Comparison of ENCODE assay signal across 1 cellular context in the genomic region with DNA sequence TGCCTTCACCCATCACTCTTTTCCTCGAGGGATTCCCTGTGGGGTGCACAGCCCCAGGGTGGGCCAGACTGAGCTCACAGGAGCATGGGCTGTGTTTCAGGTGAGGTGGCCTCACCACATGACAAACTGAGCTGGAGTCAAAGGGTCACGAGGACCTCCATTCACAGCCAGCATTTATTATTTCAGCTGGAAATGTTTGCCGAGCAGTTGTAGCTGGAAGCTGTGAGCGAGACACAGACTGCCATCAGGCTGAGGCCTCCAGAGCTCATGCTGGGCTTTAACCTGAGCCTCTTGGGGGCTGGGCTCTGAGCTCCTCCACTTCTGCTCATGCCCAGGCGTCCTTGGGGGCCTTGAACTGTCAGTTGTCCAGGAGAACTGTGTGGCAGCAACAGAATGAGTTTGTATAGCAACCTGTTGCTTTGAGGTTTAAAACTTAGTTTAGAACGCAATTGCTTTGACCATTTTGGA.
TF ChIP-seq lines count a peak whose summit lies in the region.

No MANE protein-coding gene starts in this region.

TF ChIP-seq in HepG2, 621 proteins besides CTCF, POLR2A, EP300 and RAD21 (continued from another document and continues in another):
- TF ChIP-seq, protein P1, sequence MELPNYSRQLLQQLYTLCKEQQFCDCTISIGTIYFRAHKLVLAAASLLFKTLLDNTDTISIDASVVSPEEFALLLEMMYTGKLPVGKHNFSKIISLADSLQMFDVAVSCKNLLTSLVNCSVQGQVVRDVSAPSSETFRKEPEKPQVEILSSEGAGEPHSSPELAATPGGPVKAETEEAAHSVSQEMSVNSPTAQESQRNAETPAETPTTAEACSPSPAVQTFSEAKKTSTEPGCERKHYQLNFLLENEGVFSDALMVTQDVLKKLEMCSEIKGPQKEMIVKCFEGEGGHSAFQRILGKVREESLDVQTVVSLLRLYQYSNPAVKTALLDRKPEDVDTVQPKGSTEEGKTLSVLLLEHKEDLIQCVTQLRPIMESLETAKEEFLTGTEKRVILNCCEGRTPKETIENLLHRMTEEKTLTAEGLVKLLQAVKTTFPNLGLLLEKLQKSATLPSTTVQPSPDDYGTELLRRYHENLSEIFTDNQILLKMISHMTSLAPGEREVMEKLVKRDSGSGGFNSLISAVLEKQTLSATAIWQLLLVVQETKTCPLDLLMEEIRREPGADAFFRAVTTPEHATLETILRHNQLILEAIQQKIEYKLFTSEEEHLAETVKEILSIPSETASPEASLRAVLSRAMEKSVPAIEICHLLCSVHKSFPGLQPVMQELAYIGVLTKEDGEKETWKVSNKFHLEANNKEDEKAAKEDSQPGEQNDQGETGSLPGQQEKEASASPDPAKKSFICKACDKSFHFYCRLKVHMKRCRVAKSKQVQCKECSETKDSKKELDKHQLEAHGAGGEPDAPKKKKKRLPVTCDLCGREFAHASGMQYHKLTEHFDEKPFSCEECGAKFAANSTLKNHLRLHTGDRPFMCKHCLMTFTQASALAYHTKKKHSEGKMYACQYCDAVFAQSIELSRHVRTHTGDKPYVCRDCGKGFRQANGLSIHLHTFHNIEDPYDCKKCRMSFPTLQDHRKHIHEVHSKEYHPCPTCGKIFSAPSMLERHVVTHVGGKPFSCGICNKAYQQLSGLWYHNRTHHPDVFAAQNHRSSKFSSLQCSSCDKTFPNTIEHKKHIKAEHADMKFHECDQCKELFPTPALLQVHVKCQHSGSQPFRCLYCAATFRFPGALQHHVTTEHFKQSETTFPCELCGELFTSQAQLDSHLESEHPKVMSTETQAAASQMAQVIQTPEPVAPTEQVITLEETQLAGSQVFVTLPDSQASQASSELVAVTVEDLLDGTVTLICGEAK (IDR thresholded peaks at IDR 0.05), result no peak
- TF ChIP-seq, protein P1 (CRISPR knock-in tag; IDR thresholded peaks at IDR 0.05), result no peak; the same call in 1 of the 2 replicates
- TF ChIP-seq MIER3 (CRISPR knock-in tag; IDR thresholded peaks at IDR 0.05; ENCODE audit: borderline replicate concordance) (0 out of 2 replicates have a peak, but pooled peaks have one; percentile 37), RNF2 (conservative IDR thresholded peaks at IDR 0.05; ENCODE audit: low read depth) (no peak), PCBP1 (IDR thresholded peaks at IDR 0.05; ENCODE audit: borderline replicate concordance, low read depth, low read length) (no peak), PHF8 (CRISPR knock-in tag; IDR thresholded peaks at IDR 0.05) (no peak), AGO2 (optimal IDR thresholded peaks at IDR 0.05; ENCODE audit: low read depth, low read length) (no peak), ONECUT2 (CRISPR knock-in tag; IDR thresholded peaks at IDR 0.05) (no peak), PRMT3 (CRISPR knock-in tag; IDR thresholded peaks at IDR 0.05; ENCODE audit: borderline replicate concordance, low read depth) (no peak), TGIF2 (CRISPR knock-in tag; IDR thresholded peaks at IDR 0.05) (no peak), SSRP1 (CRISPR knock-in tag; IDR thresholded peaks at IDR 0.05) (no peak), ZNF558 (CRISPR knock-in tag; IDR thresholded peaks at IDR 0.05; ENCODE audit: borderline replicate concordance) (no peak), TRIM24 (CRISPR knock-in tag; IDR thresholded peaks at IDR 0.05) (no peak), JARID2 (CRISPR knock-in tag; IDR thresholded peaks at IDR 0.05; ENCODE audit: insufficient replicate concordance) (no peak), ZNF207 (IDR thresholded peaks at IDR 0.05; ENCODE audit: borderline replicate concordance) (no peak), HOXA3 (CRISPR knock-in tag; IDR thresholded peaks at IDR 0.05) (peak; percentile 66; the same call in 1 of the 2 replicates), HOXA9 (CRISPR knock-in tag; IDR thresholded peaks at IDR 0.05; ENCODE audit: borderline replicate concordance) (no peak), ZBTB3 (CRISPR knock-in tag; IDR thresholded peaks at IDR 0.05; ENCODE audit: borderline replicate concordance, low read depth) (no peak), KAT7 (CRISPR knock-in tag; IDR thresholded peaks at IDR 0.05; ENCODE audit: borderline replicate concordance) (no peak)
- TF ChIP-seq, protein P2, sequence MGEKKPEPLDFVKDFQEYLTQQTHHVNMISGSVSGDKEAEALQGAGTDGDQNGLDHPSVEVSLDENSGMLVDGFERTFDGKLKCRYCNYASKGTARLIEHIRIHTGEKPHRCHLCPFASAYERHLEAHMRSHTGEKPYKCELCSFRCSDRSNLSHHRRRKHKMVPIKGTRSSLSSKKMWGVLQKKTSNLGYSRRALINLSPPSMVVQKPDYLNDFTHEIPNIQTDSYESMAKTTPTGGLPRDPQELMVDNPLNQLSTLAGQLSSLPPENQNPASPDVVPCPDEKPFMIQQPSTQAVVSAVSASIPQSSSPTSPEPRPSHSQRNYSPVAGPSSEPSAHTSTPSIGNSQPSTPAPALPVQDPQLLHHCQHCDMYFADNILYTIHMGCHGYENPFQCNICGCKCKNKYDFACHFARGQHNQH (CRISPR knock-in tag; IDR thresholded peaks at IDR 0.05), result peak; percentile 68; the same call in 1 of the 2 replicates
- TF ChIP-seq, protein P3, sequence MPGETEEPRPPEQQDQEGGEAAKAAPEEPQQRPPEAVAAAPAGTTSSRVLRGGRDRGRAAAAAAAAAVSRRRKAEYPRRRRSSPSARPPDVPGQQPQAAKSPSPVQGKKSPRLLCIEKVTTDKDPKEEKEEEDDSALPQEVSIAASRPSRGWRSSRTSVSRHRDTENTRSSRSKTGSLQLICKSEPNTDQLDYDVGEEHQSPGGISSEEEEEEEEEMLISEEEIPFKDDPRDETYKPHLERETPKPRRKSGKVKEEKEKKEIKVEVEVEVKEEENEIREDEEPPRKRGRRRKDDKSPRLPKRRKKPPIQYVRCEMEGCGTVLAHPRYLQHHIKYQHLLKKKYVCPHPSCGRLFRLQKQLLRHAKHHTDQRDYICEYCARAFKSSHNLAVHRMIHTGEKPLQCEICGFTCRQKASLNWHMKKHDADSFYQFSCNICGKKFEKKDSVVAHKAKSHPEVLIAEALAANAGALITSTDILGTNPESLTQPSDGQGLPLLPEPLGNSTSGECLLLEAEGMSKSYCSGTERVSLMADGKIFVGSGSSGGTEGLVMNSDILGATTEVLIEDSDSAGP (CRISPR knock-in tag; IDR thresholded peaks at IDR 0.05; ENCODE audit: borderline replicate concordance), result peak; percentile 67; the same call in 1 of the 2 replicates
- TF ChIP-seq, protein P4, sequence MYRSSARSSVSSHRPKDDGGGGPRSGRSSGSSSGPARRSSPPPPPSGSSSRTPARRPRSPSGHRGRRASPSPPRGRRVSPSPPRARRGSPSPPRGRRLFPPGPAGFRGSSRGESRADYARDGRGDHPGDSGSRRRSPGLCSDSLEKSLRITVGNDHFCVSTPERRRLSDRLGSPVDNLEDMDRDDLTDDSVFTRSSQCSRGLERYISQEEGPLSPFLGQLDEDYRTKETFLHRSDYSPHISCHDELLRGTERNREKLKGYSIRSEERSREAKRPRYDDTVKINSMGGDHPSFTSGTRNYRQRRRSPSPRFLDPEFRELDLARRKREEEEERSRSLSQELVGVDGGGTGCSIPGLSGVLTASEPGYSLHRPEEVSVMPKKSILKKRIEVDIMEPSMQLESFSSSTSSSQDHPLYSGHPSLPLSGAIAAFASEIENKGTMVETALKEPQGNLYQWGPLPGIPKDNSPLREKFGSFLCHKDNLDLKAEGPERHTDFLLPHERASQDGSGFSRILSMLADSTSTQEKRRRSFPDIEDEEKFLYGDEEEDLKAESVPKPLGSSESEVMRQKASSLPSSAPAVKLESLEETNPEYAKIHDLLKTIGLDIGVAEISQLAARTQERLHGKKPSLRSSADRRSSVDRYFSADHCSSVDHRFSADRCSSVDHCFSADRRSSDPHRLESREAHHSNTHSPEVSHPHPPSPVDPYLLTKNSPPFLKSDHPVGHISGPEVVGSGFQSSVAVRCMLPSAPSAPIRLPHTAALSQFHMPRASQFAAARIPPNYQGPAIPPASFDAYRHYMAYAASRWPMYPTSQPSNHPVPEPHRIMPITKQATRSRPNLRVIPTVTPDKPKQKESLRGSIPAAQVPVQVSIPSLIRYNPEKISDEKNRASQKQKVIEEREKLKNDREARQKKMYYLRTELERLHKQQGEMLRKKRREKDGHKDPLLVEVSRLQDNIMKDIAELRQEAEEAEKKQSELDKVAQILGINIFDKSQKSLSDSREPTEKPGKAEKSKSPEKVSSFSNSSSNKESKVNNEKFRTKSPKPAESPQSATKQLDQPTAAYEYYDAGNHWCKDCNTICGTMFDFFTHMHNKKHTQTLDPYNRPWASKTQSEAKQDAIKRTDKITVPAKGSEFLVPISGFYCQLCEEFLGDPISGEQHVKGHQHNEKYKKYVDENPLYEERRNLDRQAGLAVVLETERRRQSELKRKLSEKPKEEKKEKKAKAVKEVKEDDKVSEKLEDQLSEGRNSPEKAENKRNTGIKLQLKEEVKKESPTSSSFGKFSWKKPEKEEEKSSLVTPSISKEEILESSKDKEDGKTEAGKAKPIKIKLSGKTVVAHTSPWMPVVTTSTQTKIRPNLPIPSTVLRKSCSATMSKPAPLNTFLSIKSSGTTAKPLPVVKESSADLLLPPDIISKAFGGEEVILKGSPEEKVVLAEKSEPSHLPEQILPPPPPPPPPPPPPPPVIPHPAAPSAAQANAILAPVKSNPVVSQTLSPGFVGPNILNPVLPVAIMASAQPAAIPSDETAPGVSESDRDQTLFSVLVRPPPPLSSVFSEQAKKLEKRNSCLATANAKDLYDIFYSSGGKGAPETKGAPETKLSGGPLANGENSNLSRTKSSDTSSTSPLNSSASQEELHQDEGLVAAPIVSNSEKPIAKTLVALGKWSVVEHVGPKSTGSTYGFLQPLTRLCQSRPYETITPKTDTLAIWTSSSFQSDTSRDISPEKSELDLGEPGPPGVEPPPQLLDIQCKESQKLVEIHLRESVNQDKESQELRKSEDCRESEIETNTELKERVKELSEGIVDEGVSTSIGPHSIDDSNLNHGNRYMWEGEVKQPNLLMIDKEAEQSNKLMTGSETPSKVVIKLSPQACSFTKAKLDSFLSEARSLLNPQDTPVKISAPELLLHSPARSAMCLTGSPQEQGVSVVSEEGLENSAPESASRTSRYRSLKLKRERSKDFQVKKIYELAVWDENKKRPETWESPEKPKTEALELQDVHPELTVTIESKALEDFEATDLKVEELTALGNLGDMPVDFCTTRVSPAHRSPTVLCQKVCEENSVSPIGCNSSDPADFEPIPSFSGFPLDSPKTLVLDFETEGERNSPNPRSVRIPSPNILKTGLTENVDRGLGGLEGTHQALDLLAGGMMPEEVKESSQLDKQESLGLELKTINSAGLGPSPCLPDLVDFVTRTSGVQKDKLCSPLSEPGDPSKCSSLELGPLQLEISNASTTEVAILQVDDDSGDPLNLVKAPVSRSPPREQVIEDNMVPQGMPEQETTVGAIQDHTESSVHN (CRISPR knock-in tag; IDR thresholded peaks at IDR 0.05), result no peak
- TF ChIP-seq, protein P5, sequence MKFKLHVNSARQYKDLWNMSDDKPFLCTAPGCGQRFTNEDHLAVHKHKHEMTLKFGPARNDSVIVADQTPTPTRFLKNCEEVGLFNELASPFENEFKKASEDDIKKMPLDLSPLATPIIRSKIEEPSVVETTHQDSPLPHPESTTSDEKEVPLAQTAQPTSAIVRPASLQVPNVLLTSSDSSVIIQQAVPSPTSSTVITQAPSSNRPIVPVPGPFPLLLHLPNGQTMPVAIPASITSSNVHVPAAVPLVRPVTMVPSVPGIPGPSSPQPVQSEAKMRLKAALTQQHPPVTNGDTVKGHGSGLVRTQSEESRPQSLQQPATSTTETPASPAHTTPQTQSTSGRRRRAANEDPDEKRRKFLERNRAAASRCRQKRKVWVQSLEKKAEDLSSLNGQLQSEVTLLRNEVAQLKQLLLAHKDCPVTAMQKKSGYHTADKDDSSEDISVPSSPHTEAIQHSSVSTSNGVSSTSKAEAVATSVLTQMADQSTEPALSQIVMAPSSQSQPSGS (CRISPR knock-in tag; IDR thresholded peaks at IDR 0.05), result peak; percentile 72; the same call in 1 of the 2 replicates
- TF ChIP-seq, protein P6, sequence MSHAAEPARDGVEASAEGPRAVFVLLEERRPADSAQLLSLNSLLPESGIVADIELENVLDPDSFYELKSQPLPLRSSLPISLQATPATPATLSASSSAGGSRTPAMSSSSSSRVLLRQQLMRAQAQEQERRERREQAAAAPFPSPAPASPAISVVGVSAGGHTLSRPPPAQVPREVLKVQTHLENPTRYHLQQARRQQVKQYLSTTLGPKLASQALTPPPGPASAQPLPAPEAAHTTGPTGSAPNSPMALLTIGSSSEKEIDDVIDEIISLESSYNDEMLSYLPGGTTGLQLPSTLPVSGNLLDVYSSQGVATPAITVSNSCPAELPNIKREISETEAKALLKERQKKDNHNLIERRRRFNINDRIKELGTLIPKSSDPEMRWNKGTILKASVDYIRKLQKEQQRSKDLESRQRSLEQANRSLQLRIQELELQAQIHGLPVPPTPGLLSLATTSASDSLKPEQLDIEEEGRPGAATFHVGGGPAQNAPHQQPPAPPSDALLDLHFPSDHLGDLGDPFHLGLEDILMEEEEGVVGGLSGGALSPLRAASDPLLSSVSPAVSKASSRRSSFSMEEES (CRISPR knock-in tag; IDR thresholded peaks at IDR 0.05), result peak; percentile 74; the same call in 1 of the 2 replicates
- TF ChIP-seq, protein P7, sequence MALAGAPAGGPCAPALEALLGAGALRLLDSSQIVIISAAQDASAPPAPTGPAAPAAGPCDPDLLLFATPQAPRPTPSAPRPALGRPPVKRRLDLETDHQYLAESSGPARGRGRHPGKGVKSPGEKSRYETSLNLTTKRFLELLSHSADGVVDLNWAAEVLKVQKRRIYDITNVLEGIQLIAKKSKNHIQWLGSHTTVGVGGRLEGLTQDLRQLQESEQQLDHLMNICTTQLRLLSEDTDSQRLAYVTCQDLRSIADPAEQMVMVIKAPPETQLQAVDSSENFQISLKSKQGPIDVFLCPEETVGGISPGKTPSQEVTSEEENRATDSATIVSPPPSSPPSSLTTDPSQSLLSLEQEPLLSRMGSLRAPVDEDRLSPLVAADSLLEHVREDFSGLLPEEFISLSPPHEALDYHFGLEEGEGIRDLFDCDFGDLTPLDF (CRISPR knock-in tag; IDR thresholded peaks at IDR 0.05), result no peak
- TF ChIP-seq, protein P8, sequence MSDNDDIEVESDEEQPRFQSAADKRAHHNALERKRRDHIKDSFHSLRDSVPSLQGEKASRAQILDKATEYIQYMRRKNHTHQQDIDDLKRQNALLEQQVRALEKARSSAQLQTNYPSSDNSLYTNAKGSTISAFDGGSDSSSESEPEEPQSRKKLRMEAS (IDR thresholded peaks at IDR 0.05), result peak; percentile 67
